8 cellular contexts compared by ENCODE assay signal in the genomic region with DNA sequence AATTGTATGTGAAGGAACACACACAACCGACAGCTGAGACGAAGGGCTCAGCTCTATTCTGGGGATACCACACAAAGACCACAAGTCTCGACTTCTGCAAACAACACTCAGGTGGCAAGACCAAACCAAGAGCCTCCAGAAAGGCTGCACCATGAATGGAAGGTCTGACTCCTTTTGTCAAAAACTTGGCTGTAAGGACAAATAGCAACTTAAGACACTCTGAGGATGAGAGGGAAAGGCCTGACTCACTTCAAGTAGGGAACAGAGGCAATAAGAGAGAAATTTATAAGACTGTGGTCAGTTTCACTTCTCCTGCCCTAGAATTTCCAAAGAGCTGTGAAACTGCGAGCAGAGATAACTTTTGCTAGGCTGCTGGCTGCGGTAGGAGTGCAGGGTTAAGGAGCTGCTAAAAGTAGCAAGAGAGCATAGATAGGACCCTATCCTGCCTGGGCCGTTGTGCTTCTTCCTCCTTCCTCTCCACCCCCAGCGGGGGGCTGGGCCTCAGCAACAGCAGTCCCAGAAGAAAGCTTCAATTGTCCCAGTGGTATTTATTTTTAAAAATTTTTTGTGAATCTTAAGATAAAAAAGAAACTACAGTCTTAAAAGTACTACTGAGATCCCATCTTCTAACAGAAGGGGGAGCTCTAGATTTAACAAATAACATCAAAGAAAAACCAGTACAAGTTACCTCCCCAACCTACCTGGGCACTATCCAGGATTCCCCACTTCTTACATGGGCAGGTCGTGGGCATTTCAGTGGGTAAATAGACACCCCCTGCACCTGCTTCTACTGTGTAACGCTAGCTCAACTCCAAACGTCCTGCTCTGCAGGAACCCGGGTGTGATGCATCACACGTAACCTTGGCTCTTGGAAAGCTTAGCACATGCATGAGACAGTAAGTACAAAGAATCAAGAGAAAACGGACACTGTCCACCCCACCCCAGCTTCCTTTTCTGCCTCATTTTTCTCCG.
DNase-seq lines count a peak whose midpoint lies in the region; ATAC-seq, FAIRE-seq and TF ChIP-seq lines count a peak whose summit lies in the region.

No MANE protein-coding gene starts in this region.

- peak; percentile 45 for TF ChIP-seq CTCF in parathyroid adenoma (IDR thresholded peaks at IDR 0.05)

- FAIRE-seq in frontal cortex (lab: Jason Lieb, UNC): no peak

- H3K27me3 Mint-ChIP-seq in CD4-positive, CD25-positive, alpha-beta regulatory T cell: no peaks in the 10 kb centered on the region
- H3K27me3 Mint-ChIP-seq in activated T-cell treated with anti-CD3 and anti-CD28 coated beads, Interleukin-2, amount 50 U/mL, for 4 hours (ENCODE audit: low read depth): no peaks in the 10 kb centered on the region

- H3K4me3 Mint-ChIP-seq in CD4-positive, CD25-positive, alpha-beta regulatory T cell: peak overlapping the region in 2 of 4 donors; percentile 16 to 20
- peak overlapping the region; percentile 16 for H3K4me3 Mint-ChIP-seq in activated T-cell treated with anti-CD3 and anti-CD28 coated beads, Interleukin-2, amount 50 U/mL, for 4 hours

- peaks cover 52% of the 10 kb centered on the region for H3K36me3 ChIP-seq in CD4-positive, CD25-positive, alpha-beta regulatory T cell (ENCODE audit: control insufficient read depth, insufficient read depth, low read length)
- H3K36me3 ChIP-seq in parathyroid adenoma (ENCODE audit: control insufficient read depth, insufficient read depth, low read length): no peaks in the 10 kb centered on the region

- no peak overlapping the region for H3K4me2 ChIP-seq in parathyroid adenoma (ENCODE audit: low read length)

- peaks cover 18% of the 10 kb centered on the region for H3K36me3 Mint-ChIP-seq in CD4-positive, CD25-positive, alpha-beta regulatory T cell
- H3K36me3 Mint-ChIP-seq in activated T-cell treated with anti-CD3 and anti-CD28 coated beads, Interleukin-2, amount 50 U/mL, for 4 hours (ENCODE audit: insufficient read depth): no peaks in the 10 kb centered on the region

- no peaks in the 10 kb centered on the region for H3K27me3 ChIP-seq in CD4-positive, CD25-positive, alpha-beta regulatory T cell (ENCODE audit: control insufficient read depth, insufficient read depth, low read length)
- no peaks in the 10 kb centered on the region for H3K27me3 ChIP-seq in parathyroid adenoma (ENCODE audit: control insufficient read depth, insufficient read depth, low read length)

- no peak overlapping the region for H3K9ac ChIP-seq in parathyroid adenoma

- H3K4me1 ChIP-seq in CD4-positive, CD25-positive, alpha-beta regulatory T cell (ENCODE audit: control insufficient read depth, insufficient read depth, low read length, poor library complexity, severe bottlenecking): peaks cover 11% of the 10 kb centered on the region
- no peaks in the 10 kb centered on the region for H3K4me1 ChIP-seq in parathyroid adenoma

- no peak overlapping the region for H3K4me3 ChIP-seq in CD4-positive, CD25-positive, alpha-beta regulatory T cell (ENCODE audit: low read depth, low read length)
- no peak overlapping the region for H3K4me3 ChIP-seq in parathyroid adenoma (ENCODE audit: low read depth, low read length)

- H3K9me3 Mint-ChIP-seq in CD4-positive, CD25-positive, alpha-beta regulatory T cell: no peaks in the 10 kb centered on the region
- H3K9me3 Mint-ChIP-seq in activated T-cell treated with anti-CD3 and anti-CD28 coated beads, Interleukin-2, amount 50 U/mL, for 4 hours: no peaks in the 10 kb centered on the region

- H3K4me1 Mint-ChIP-seq in CD4-positive, CD25-positive, alpha-beta regulatory T cell: peaks cover 23 to 66% (median 48%) of the 10 kb centered on the region in 4 donors
- peaks cover 54% of the 10 kb centered on the region for H3K4me1 Mint-ChIP-seq in activated T-cell treated with anti-CD3 and anti-CD28 coated beads, Interleukin-2, amount 50 U/mL, for 4 hours (ENCODE audit: low read depth)

- H3K79me2 ChIP-seq in parathyroid adenoma: no peaks in the 10 kb centered on the region

- peak overlapping the region; percentile 27 for H3K27ac ChIP-seq in CD4-positive, CD25-positive, alpha-beta regulatory T cell (ENCODE audit: insufficient read depth, low read length, poor library complexity, severe bottlenecking)
- no peak overlapping the region for H3K27ac ChIP-seq in parathyroid adenoma

- DNase-seq in CD4-positive, CD25-positive, alpha-beta regulatory T cell: peak in 2 of 3 donors; percentile 66 to 84
- DNase-seq in NCI-H2227 (lab: John Stamatoyannopoulos, UW; ENCODE audit: unreplicated experiment) (peak; percentile 20), globus pallidus (ENCODE audit: low spot score) (peak; percentile 65), frontal cortex (ENCODE audit: low spot score in 2 of 2) (no peak)
- DNase-seq in activated T-cell treated with anti-CD3 and anti-CD28 coated beads, Interleukin-2, amount 50 U/mL, for 4 hours: no peak

- H3K27ac Mint-ChIP-seq in CD4-positive, CD25-positive, alpha-beta regulatory T cell: peak overlapping the region; percentile 56 to 89 (median 78)

- H3K9me3 ChIP-seq in CD4-positive, CD25-positive, alpha-beta regulatory T cell (ENCODE audit: control insufficient read depth in 2 of 2, low read length in 2 of 2): no peaks in the 10 kb centered on the region
- H3K9me3 ChIP-seq in parathyroid adenoma (ENCODE audit: control insufficient read depth, low read length): no peaks in the 10 kb centered on the region

- no peak overlapping the region for H2AFZ ChIP-seq in parathyroid adenoma

- ATAC-seq in CD4-positive, CD25-positive, alpha-beta regulatory T cell (ENCODE audit: low read depth in 2 of 2): peak; percentile 62 to 63
- ATAC-seq in GM18519 (IDR thresholded peaks at IDR 0.05; ENCODE audit: low FRiP score, unreplicated experiment) (peak; percentile 38), HG03060 (IDR thresholded peaks at IDR 0.05; ENCODE audit: low read depth, unreplicated experiment) (peak; percentile 42)
- peak; percentile 64 to 79 for ATAC-seq in activated T-cell treated with anti-CD3 and anti-CD28 coated beads, Interleukin-2, amount 50 U/mL, for 4 hours

Comparison
In these comparisons a context has a peak if more than half of its experiments do, and no peak if none do; other contexts are left out.
1. DNase-seq: peak in CD4-positive, CD25-positive, alpha-beta regulatory T cell (2 of 3), NCI-H2227 (single experiment) and globus pallidus (single experiment); none in activated T-cell treated with anti-CD3 and anti-CD28 coated beads, Interleukin-2, amount 50 U/mL, for 4 hours (single experiment) and frontal cortex (0 of 2).
2. Peak in every context shown above with its lines, with median percentiles within 50 percentile points of each other: ATAC-seq.